ENCODE assay signal across 35 cellular contexts in genomic region chr5:135079282-135079681, GRCh38. TPM values are rescaled to one million over a fixed set of nuclear protein-coding genes. Genes with fewer than 3 reads are reported as not detected.
"Had no signal": no experiment of that assay in that cellular context is flagged by ENCODE, and none has a peak within 500 bp of the region (broad histone marks: within the 10 kb centered on the region; RNA-seq: fewer than 3 reads in every experiment).

No MANE protein-coding gene starts in this region.

- ATAC-seq: esophagus mucosa, gastrocnemius medialis, heart left ventricle, left cardiac atrium, left lung, mucosa of descending colon, pancreas, right lobe of liver had no signal

- H3K4me2 ChIP-seq: hepatocyte, smooth muscle cell had no signal

- H3K4me3 Mint-ChIP-seq: dendritic cell treated with granulocyte-macrophage colony-stimulating factor and Interleukin-4, amounts not matched to agents 40 ng/mL and 50 ng/mL, for 4 days; endodermal cell; mesothelial cell of epicardium; natural killer cell treated with Interleukin-12 subunit alpha and Interleukin-12 subunit beta and Interleukin-15 and Interleukin-18, amount 100 ng/mL, for 72 hours; neural crest cell had no signal

- H3K27me3 ChIP-seq: colonic mucosa, gastrocnemius medialis, hepatocyte, left lung, pancreas, right lobe of liver, stomach, testis, tibial artery, upper lobe of left lung had no signal

- H3K27ac ChIP-seq: colonic mucosa, epithelial cell of prostate, gastrocnemius medialis, heart left ventricle, hepatocyte, left lung, neutrophil, pancreas, right lobe of liver, stomach, testis, tibial artery, upper lobe of left lung had no signal

- H3K9me3 ChIP-seq: colonic mucosa, neutrophil, pancreas, right lobe of liver, testis had no signal

- H2AFZ ChIP-seq: hepatocyte had no signal

- H3K9me3 Mint-ChIP-seq: natural killer cell treated with Interleukin-12 subunit alpha and Interleukin-12 subunit beta and Interleukin-15 and Interleukin-18, amount 100 ng/mL, for 72 hours had no signal

- H3K4me1 Mint-ChIP-seq: mesothelial cell of epicardium, naive B cell had no signal

- DNase-seq: colonic mucosa; effector CD8-positive, alpha-beta T cell; endodermal cell; foreskin fibroblast; gastrocnemius medialis; heart left ventricle; left cardiac atrium; left lung; mesenchymal stem cell; mucosa of descending colon; naive B cell; right lobe of liver; stimulated activated CD4-positive, alpha-beta T cell treated with anti-CD3 and anti-CD28 coated beads, Interleukin-12 subunit alpha, Interleukin-12 subunit beta, amount 100 ng/mL, for 4 hours; stimulated activated CD4-positive, alpha-beta T cell treated with anti-CD3 and anti-CD28 coated beads, Interleukin-1b, Interleukin-23, amount 100 ng/mL, for 48 hours; stimulated activated CD4-positive, alpha-beta T cell treated with anti-CD3 and anti-CD28 coated beads, Interleukin-4, amount 100 ng/mL, for 1 hour; stimulated activated CD8-positive, alpha-beta memory T cell treated with anti-CD3 and anti-CD28 coated beads, Interleukin-4, amount 100 ng/mL, for 48 hours; stimulated activated naive CD4-positive, alpha-beta T cell treated with Interleukin-2 at 50 U/mL for 16 hours; stomach; testis; upper lobe of left lung had no signal

- H3K79me2 ChIP-seq: hepatocyte had no signal

- H3K4me3 ChIP-seq: colonic mucosa, gastrocnemius medialis, heart left ventricle, hepatocyte, left lung, mucosa of descending colon, pancreas, right lobe of liver, smooth muscle cell, stomach, testis, tibial artery, upper lobe of left lung had no signal

- H3K27ac Mint-ChIP-seq: dendritic cell treated with granulocyte-macrophage colony-stimulating factor and Interleukin-4, amounts not matched to agents 40 ng/mL and 50 ng/mL, for 4 days; endodermal cell; mesothelial cell of epicardium; natural killer cell treated with Interleukin-12 subunit alpha and Interleukin-12 subunit beta and Interleukin-15 and Interleukin-18, amount 100 ng/mL, for 72 hours; progenitor cell of endocrine pancreas had no signal

- H3K36me3 ChIP-seq: colonic mucosa, gastrocnemius medialis, heart left ventricle, left lung, neutrophil, pancreas, right lobe of liver, stomach, tibial artery, upper lobe of left lung had no signal

- H3K4me1 ChIP-seq: colonic mucosa, gastrocnemius medialis, heart left ventricle, left lung, pancreas, right lobe of liver, testis, tibial artery, upper lobe of left lung had no signal

- FAIRE-seq: pancreas, urothelium cell line had no signal

RNA-seq across cellular contexts. Expression of gene PITX1, which starts 45.3 kb away (rescaled TPM):
- total RNA-seq: kidney epithelial cell; left cardiac atrium; lung microvascular endothelial cell; natural killer cell treated with Interleukin-12 subunit alpha and Interleukin-12 subunit beta and Interleukin-15 and Interleukin-18, amount 100 ng/mL, for 72 hours; neural crest cell; right lobe of liver had no signal
